Comparison of ENCODE assay signal across 14 cellular contexts in genomic region chr2:70043252-70043875, GRCh38. TPM values are rescaled to one million over a fixed set of nuclear protein-coding genes. Genes with fewer than 3 reads are reported as not detected.
A peak's percentile ranks its signal among the peaks of the same experiment; 100 is the strongest.
DNase-seq lines count a peak whose midpoint lies in the region; FAIRE-seq and TF ChIP-seq lines count a peak whose summit lies in the region.
"Had no signal": no experiment of that assay in that cellular context is flagged by ENCODE, and none has a peak within 500 bp of the region (broad histone marks: within the 10 kb centered on the region; RNA-seq: fewer than 3 reads in every experiment).

No MANE protein-coding gene starts in this region.

- peaks cover 38% of the 10 kb centered on the region for H3K36me3 Mint-ChIP-seq in activated T-cell treated with anti-CD3 and anti-CD28 coated beads, Interleukin-2, amount 50 U/mL, for 24 hours (ENCODE audit: low read depth)
- peaks cover 48% of the 10 kb centered on the region for H3K36me3 Mint-ChIP-seq in T-helper 2 cell treated with Interferon-gamma antibody and Interleukin-4, amounts not matched to agents 5 μg/mL and 100 μg/mL, for 36 hours (ENCODE audit: low read depth)
- H3K36me3 Mint-ChIP-seq in stimulated activated naive CD8-positive, alpha-beta T cell treated with anti-CD3 and anti-CD28 coated beads, Interleukin-15, Interleukin-2, amounts not matched to agents 100 ng/mL and 50 ng/mL, for 24 hours (ENCODE audit: low read depth): peaks cover 31% of the 10 kb centered on the region

- no peak for FAIRE-seq in frontal cortex (lab: Jason Lieb, UNC)

- intact Hi-C loops in esophagus squamous epithelium (cut with DNase I): no loop called here
- intact Hi-C loops in prostate gland (cut with DNase I): no loop called here
- intact Hi-C loops in tibial artery (cut with DNase I; ENCODE audit: low total_unique reads): no loop called here

- H3K9me3 Mint-ChIP-seq in activated T-cell treated with anti-CD3 and anti-CD28 coated beads, Interleukin-2, amount 50 U/mL, for 24 hours: no peaks in the 10 kb centered on the region
- no peaks in the 10 kb centered on the region for H3K9me3 Mint-ChIP-seq in T-helper 2 cell treated with Interferon-gamma antibody and Interleukin-4, amounts not matched to agents 5 μg/mL and 100 μg/mL, for 36 hours
- H3K9me3 Mint-ChIP-seq in stimulated activated naive CD8-positive, alpha-beta T cell treated with anti-CD3 and anti-CD28 coated beads, Interleukin-15, Interleukin-2, amounts not matched to agents 100 ng/mL and 50 ng/mL, for 24 hours: no peaks in the 10 kb centered on the region
- H3K9me3 Mint-ChIP-seq: naive B cell had no signal

- TF ChIP-seq POLR2A in esophagus squamous epithelium (IDR thresholded peaks at IDR 0.05) (no peak), prostate gland (IDR thresholded peaks at IDR 0.05) (no peak)

- no peak overlapping the region for H3K4me3 Mint-ChIP-seq in activated T-cell treated with anti-CD3 and anti-CD28 coated beads, Interleukin-2, amount 50 U/mL, for 24 hours
- peak overlapping the region; percentile 60 for H3K4me3 Mint-ChIP-seq in T-helper 2 cell treated with Interferon-gamma antibody and Interleukin-4, amounts not matched to agents 5 μg/mL and 100 μg/mL, for 36 hours
- H3K4me3 Mint-ChIP-seq in stimulated activated naive CD8-positive, alpha-beta T cell treated with anti-CD3 and anti-CD28 coated beads, Interleukin-15, Interleukin-2, amounts not matched to agents 100 ng/mL and 50 ng/mL, for 24 hours: no peak overlapping the region
- H3K4me3 Mint-ChIP-seq: naive B cell had no signal

- WGBS in esophagus squamous epithelium, 2 donors: 83 to 84% methylated on average over 9 of the region's 9 CpGs
- WGBS in prostate gland: 95% methylated on average over 9 of the region's 9 CpGs

- H3K27me3 Mint-ChIP-seq in activated T-cell treated with anti-CD3 and anti-CD28 coated beads, Interleukin-2, amount 50 U/mL, for 24 hours: no peaks in the 10 kb centered on the region
- no peaks in the 10 kb centered on the region for H3K27me3 Mint-ChIP-seq in T-helper 2 cell treated with Interferon-gamma antibody and Interleukin-4, amounts not matched to agents 5 μg/mL and 100 μg/mL, for 36 hours (ENCODE audit: low read depth)
- H3K27me3 Mint-ChIP-seq in stimulated activated naive CD8-positive, alpha-beta T cell treated with anti-CD3 and anti-CD28 coated beads, Interleukin-15, Interleukin-2, amounts not matched to agents 100 ng/mL and 50 ng/mL, for 24 hours: no peaks in the 10 kb centered on the region
- H3K27me3 Mint-ChIP-seq: naive B cell had no signal

- H3K27ac Mint-ChIP-seq in activated T-cell treated with anti-CD3 and anti-CD28 coated beads, Interleukin-2, amount 50 U/mL, for 24 hours: peak overlapping the region; percentile 83
- peak overlapping the region; percentile 94 for H3K27ac Mint-ChIP-seq in T-helper 2 cell treated with Interferon-gamma antibody and Interleukin-4, amounts not matched to agents 5 μg/mL and 100 μg/mL, for 36 hours
- H3K27ac Mint-ChIP-seq in stimulated activated naive CD8-positive, alpha-beta T cell treated with anti-CD3 and anti-CD28 coated beads, Interleukin-15, Interleukin-2, amounts not matched to agents 100 ng/mL and 50 ng/mL, for 24 hours: peak overlapping the region; percentile 57

- H3K27me3 ChIP-seq in esophagus squamous epithelium: no peaks in the 10 kb centered on the region
- no peaks in the 10 kb centered on the region for H3K27me3 ChIP-seq in prostate gland (replicated peaks; ENCODE audit: insufficient read depth)
- no peaks in the 10 kb centered on the region for H3K27me3 ChIP-seq in tibial artery
- H3K27me3 ChIP-seq: body of pancreas had no signal

- H3K36me3 ChIP-seq in esophagus squamous epithelium (peaks cover 0 to 26% (median 0%) of the 10 kb centered on the region in 3 donors), prostate gland (no peaks in the 10 kb centered on the region), tibial artery (peaks cover 19 to 27% (median 24%) of the 10 kb centered on the region in 3 donors)

- no peaks in the 10 kb centered on the region for H3K9me3 ChIP-seq in esophagus squamous epithelium
- no peaks in the 10 kb centered on the region for H3K9me3 ChIP-seq in prostate gland
- no peaks in the 10 kb centered on the region for H3K9me3 ChIP-seq in tibial artery
- H3K9me3 ChIP-seq: body of pancreas had no signal

- H3K27ac ChIP-seq in esophagus squamous epithelium (peak overlapping the region in 2 of 4 donors; percentile 30 to 81), prostate gland (no peak overlapping the region), tibial artery (no peak overlapping the region)

- H3K4me3 ChIP-seq in esophagus squamous epithelium (no peak overlapping the region), prostate gland (no peak overlapping the region), tibial artery (no peak overlapping the region)
- H3K4me3 ChIP-seq: body of pancreas, smooth muscle cell had no signal

- H3K4me1 ChIP-seq in esophagus squamous epithelium (peaks cover 0 to 43% (median 10%) of the 10 kb centered on the region in 3 donors), prostate gland (replicated peaks) (no peaks in the 10 kb centered on the region), tibial artery (no peaks in the 10 kb centered on the region)
- H3K4me1 ChIP-seq: body of pancreas had no signal

- H3K4me1 Mint-ChIP-seq in activated T-cell treated with anti-CD3 and anti-CD28 coated beads, Interleukin-2, amount 50 U/mL, for 24 hours (ENCODE audit: low read depth): peaks cover 24% of the 10 kb centered on the region
- H3K4me1 Mint-ChIP-seq in T-helper 2 cell treated with Interferon-gamma antibody and Interleukin-4, amounts not matched to agents 5 μg/mL and 100 μg/mL, for 36 hours (ENCODE audit: low read depth): peaks cover 54% of the 10 kb centered on the region
- peaks cover 33% of the 10 kb centered on the region for H3K4me1 Mint-ChIP-seq in stimulated activated naive CD8-positive, alpha-beta T cell treated with anti-CD3 and anti-CD28 coated beads, Interleukin-15, Interleukin-2, amounts not matched to agents 100 ng/mL and 50 ng/mL, for 24 hours (ENCODE audit: low read depth)

- TF ChIP-seq CTCF in esophagus squamous epithelium (IDR thresholded peaks at IDR 0.05) (no peak), prostate gland (IDR thresholded peaks at IDR 0.05) (no peak), tibial artery (IDR thresholded peaks at IDR 0.05) (no peak)

- peak; percentile 36 for DNase-seq in activated T-cell treated with anti-CD3 and anti-CD28 coated beads, Interleukin-2, amount 50 U/mL, for 24 hours
- DNase-seq in activated T-cell treated with anti-CD3 and anti-CD28 coated beads for 4 hours: no peak
- DNase-seq in T-helper 2 cell treated with Interferon-gamma antibody and Interleukin-4, amounts not matched to agents 5 μg/mL and 100 μg/mL, for 36 hours (ENCODE audit: low spot score): peak; percentile 55
- peak; percentile 12 for DNase-seq in esophagus squamous epithelium (lab: John Stamatoyannopoulos, UW)
- no peak for DNase-seq in prostate gland (ENCODE audit: low spot score)
- DNase-seq in tibial artery: no peak
- no peak for DNase-seq in frontal cortex (ENCODE audit: low spot score in 2 of 2)
- DNase-seq: GDM1; naive B cell; RPMI8226; stimulated activated naive CD4-positive, alpha-beta T cell had no signal

RNA-seq across cellular contexts. Expression of gene PCBP1, which starts 43.9 kb away (rescaled TPM):
- total RNA-seq in esophagus squamous epithelium (100 to 1,000 TPM in 3 of 4 donors, 10 to 100 TPM in 1; 96.8 to 205 (median 177) TPM), prostate gland (100 to 1,000 TPM; 166 to 219 TPM), frontal cortex (30.6 TPM)

Comparison
In these comparisons a context has a peak if more than half of its experiments do, and no peak if none do; other contexts are left out.
1. DNase-seq: peak in activated T-cell treated with anti-CD3 and anti-CD28 coated beads, Interleukin-2, amount 50 U/mL, for 24 hours (single experiment), T-helper 2 cell treated with Interferon-gamma antibody and Interleukin-4, amounts not matched to agents 5 μg/mL and 100 μg/mL, for 36 hours (single experiment) and esophagus squamous epithelium (single experiment); none in activated T-cell treated with anti-CD3 and anti-CD28 coated beads for 4 hours (single experiment), prostate gland (single experiment), tibial artery (0 of 2) and frontal cortex (0 of 2).
2. Peak in every context shown above with its lines, with median percentiles within 50 percentile points of each other: H3K27ac Mint-ChIP-seq.